In the genomic region with DNA sequence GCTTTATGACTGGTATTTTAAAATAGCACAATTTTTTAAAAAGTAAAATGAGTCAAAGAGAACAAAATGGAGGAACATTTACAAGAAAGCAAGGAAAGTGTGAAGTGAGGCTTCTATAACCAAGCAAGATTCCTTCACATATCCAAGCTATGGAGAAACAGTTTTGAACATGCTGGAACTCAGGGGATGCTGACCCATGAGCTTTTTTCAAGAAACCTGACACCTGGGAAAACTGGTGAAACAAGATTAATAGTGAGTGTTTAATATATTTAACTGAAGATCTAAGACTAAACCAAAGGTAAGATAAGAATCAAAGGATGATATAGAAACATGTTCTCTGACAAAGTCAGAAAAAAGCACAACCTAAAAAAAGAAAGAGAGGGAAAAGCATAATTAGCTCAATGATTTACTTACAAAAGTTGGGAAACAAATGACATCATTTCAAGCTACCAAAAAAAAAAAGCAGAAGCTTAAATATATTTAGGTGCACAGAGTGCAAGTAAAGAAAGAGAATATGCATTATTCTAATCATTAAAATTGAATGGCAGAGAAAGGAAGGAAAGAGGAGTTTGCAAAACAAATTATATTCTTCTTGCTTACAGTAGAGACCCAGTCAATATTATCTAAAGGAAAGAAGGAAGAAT, we compare ENCODE assay signal across 10 cellular contexts. TPM values are rescaled to one million over a fixed set of nuclear protein-coding genes. Genes with fewer than 3 reads are reported as not detected.
DNase-seq lines count a peak whose midpoint lies in the region; ATAC-seq and TF ChIP-seq lines count a peak whose summit lies in the region.
"Had no signal": no experiment of that assay in that cellular context is flagged by ENCODE, and none has a peak within 500 bp of the region (broad histone marks: within the 10 kb centered on the region; RNA-seq: fewer than 3 reads in every experiment).

No MANE protein-coding gene starts in this region.

- peaks cover 23% of the 10 kb centered on the region for H3K4me1 Mint-ChIP-seq in CD8-positive, alpha-beta T cell (ENCODE audit: low read depth)
- peaks cover 55% of the 10 kb centered on the region for H3K4me1 Mint-ChIP-seq in nephron progenitor cell

- H3K36me3 Mint-ChIP-seq in CD8-positive, alpha-beta T cell, result no peaks in the 10 kb centered on the region
- no peaks in the 10 kb centered on the region for H3K36me3 Mint-ChIP-seq in nephron progenitor cell (ENCODE audit: low read depth)

- H3K27me3 ChIP-seq in CD8-positive, alpha-beta T cell (ENCODE audit: insufficient read depth, low read length), result no peaks in the 10 kb centered on the region
- no peaks in the 10 kb centered on the region for H3K27me3 ChIP-seq in HUES64 (ENCODE audit: insufficient read depth, low read length)
- H3K27me3 ChIP-seq in adrenal gland, result no peaks in the 10 kb centered on the region

- H3K9me3 ChIP-seq in CD8-positive, alpha-beta T cell (ENCODE audit: low read length), result no peaks in the 10 kb centered on the region
- H3K9me3 ChIP-seq in HUES64 (ENCODE audit: insufficient read depth, low read depth, low read length) (no peaks in the 10 kb centered on the region), adrenal gland (replicated peaks in 1 of 3) (no peaks in the 10 kb centered on the region)

- peak overlapping the region; percentile 93 for H3K27ac Mint-ChIP-seq in CD8-positive, alpha-beta T cell
- H3K27ac Mint-ChIP-seq in nephron progenitor cell, result peak overlapping the region; percentile 77

- peaks cover 2% of the 10 kb centered on the region for H3K27me3 Mint-ChIP-seq in CD8-positive, alpha-beta T cell (ENCODE audit: low read depth)
- H3K27me3 Mint-ChIP-seq in nephron progenitor cell (ENCODE audit: low read depth, poor library complexity), result peaks cover 3% of the 10 kb centered on the region

- no peak for TF ChIP-seq CTCF in CD8-positive, alpha-beta T cell (IDR thresholded peaks at IDR 0.05)
- TF ChIP-seq CTCF in adrenal gland (IDR thresholded peaks at IDR 0.05), result no peak
- TF ChIP-seq CTCF in nephron progenitor cell (IDR thresholded peaks at IDR 0.05), result no peak

- ATAC-seq in CD8-positive, alpha-beta T cell, result no peak
- no peak for ATAC-seq in HG03432 (IDR thresholded peaks at IDR 0.05; ENCODE audit: unreplicated experiment)

- TF ChIP-seq POLR2A in adrenal gland (IDR thresholded peaks at IDR 0.05), result no peak

- H3K36me3 ChIP-seq in CD8-positive, alpha-beta T cell (ENCODE audit: insufficient read depth, low read length), result no peaks in the 10 kb centered on the region
- H3K36me3 ChIP-seq in HUES64 (ENCODE audit: insufficient read depth, low read length), result no peaks in the 10 kb centered on the region
- no peaks in the 10 kb centered on the region for H3K36me3 ChIP-seq in adrenal gland (replicated peaks in 1 of 2)

- CTCF ChIA-PET in CD8-positive, alpha-beta T cell (lab: Charles Lee), result interaction anchor here (0.9 to 2.4 kb wide), 2 partner anchors 10 to 40 kb away, joined by 3 to 10 read pairs; no protein-coding TSS in a partner anchor

- H3K4me3 ChIP-seq in CD8-positive, alpha-beta T cell (ENCODE audit: low read depth, low read length), result no peak overlapping the region
- H3K4me3 ChIP-seq in HUES64 (ENCODE audit: low read length) (peak overlapping the region; percentile 75), adrenal gland (peak overlapping the region in 1 of 4 donors; percentile 65)

- H3K9ac ChIP-seq in HUES64 (ENCODE audit: low read depth, low read length), result peak overlapping the region; percentile 44; the same call in 1 of the 2 replicates

- no peaks in the 10 kb centered on the region for H3K9me3 Mint-ChIP-seq in CD8-positive, alpha-beta T cell
- H3K9me3 Mint-ChIP-seq in nephron progenitor cell, result peaks cover 2% of the 10 kb centered on the region

- H3K4me1 ChIP-seq in CD8-positive, alpha-beta T cell (ENCODE audit: insufficient read depth, low read length), result peaks cover 10% of the 10 kb centered on the region
- H3K4me1 ChIP-seq in HUES64 (ENCODE audit: insufficient read depth, low read length) (peaks cover 24% of the 10 kb centered on the region), adrenal gland (replicated peaks in 1 of 2) (peaks cover 4 to 15% of the 10 kb centered on the region in 2 donors)

- POLR2A ChIA-PET in CD8-positive, alpha-beta T cell (lab: Charles Lee), result interaction anchor here (2.2 kb wide), 1 partner anchor 45 kb away, joined by 12 read pairs; a partner anchor contains a TSS

- DNase-seq in CD8-positive, alpha-beta T cell, result no peak
- DNase-seq in adrenal gland (no peak), nephron progenitor cell (no peak), iPS-NIHi11 (ENCODE audit: low spot score) (no peak), NCI-H446 treated with DMSO at 0.1 percent for 48 hours (lab: John Stamatoyannopoulos, UW) (no peak)
- DNase-seq: midbrain, NCI-H187 had no signal

- peak overlapping the region; percentile 92 for H3K4me3 Mint-ChIP-seq in CD8-positive, alpha-beta T cell
- peak overlapping the region; percentile 93 for H3K4me3 Mint-ChIP-seq in nephron progenitor cell

- intact Hi-C loops in CD8-positive, alpha-beta T cell (cut with DNase I, micrococcal nuclease), result no loop called here
- intact Hi-C loops in adrenal gland (cut with DNase I), result no loop called here

- H3K27ac ChIP-seq in CD8-positive, alpha-beta T cell (ENCODE audit: low read depth, low read length), result no peak overlapping the region
- H3K27ac ChIP-seq in HUES64 (ENCODE audit: low read depth, low read length), result no peak overlapping the region
- H3K27ac ChIP-seq in adrenal gland, result peak overlapping the region in 4 of 5 donors; percentile 7 to 94 (median 78)
- H3K27ac ChIP-seq: RWPE1 had no signal

RNA-seq across cellular contexts. Expression of a gene that starts 24.9 kb away (rescaled TPM):
- 1 to 10 TPM; 2.1 to 2.2 TPM for total RNA-seq in CD8-positive, alpha-beta T cell
- polyA plus RNA-seq in HUES64 (2013, experiment 1 of 2), result 2.4 TPM
- 3.2 TPM for polyA plus RNA-seq in HUES64 (2013, experiment 2 of 2)
- 10 to 100 TPM in 1 of 8 donors, 1 to 10 TPM in 7; 3.8 to 10.4 (median 8.0) TPM for total RNA-seq in adrenal gland
- 1 to 10 TPM; 2.6 to 8.3 (median 4.6) TPM for polyA plus RNA-seq in adrenal gland

RNA-seq across cellular contexts. Expression of a gene that starts 45.0 kb away (rescaled TPM):
- total RNA-seq in CD8-positive, alpha-beta T cell, result 10 to 100 TPM; 43.6 to 47.9 TPM
- polyA plus RNA-seq in HUES64 (2013, experiment 1 of 2), result 264 TPM
- polyA plus RNA-seq in HUES64 (2013, experiment 2 of 2), result 275 TPM
- total RNA-seq in adrenal gland, result 100 to 1,000 TPM in 1 of 8 donors, 10 to 100 TPM in 7; 53.9 to 119 (median 84.6) TPM
- polyA plus RNA-seq in adrenal gland, result 100 to 1,000 TPM in 1 of 3 donors, 10 to 100 TPM in 2; 61.6 to 123 (median 62.6) TPM

RNA-seq across cellular contexts. Expression of a gene that starts 45.2 kb away (rescaled TPM):
- 10 to 100 TPM; 64.9 to 65.1 TPM for total RNA-seq in CD8-positive, alpha-beta T cell
- 92.5 TPM for polyA plus RNA-seq in HUES64 (2013, experiment 1 of 2)
- polyA plus RNA-seq in HUES64 (2013, experiment 2 of 2), result 83.1 TPM
- total RNA-seq in adrenal gland, result 10 to 100 TPM; 56.9 to 84.5 (median 71.2) TPM
- polyA plus RNA-seq in adrenal gland, result 100 to 1,000 TPM in 2 of 3 donors, 10 to 100 TPM in 1; 73.1 to 174 (median 126) TPM

Comparison
In these comparisons a context has a peak if more than half of its experiments do, and no peak if none do; other contexts are left out.
1. H3K27ac ChIP-seq: peak in adrenal gland (4 of 5); none in CD8-positive, alpha-beta T cell (single experiment) and HUES64 (single experiment).